1 cellular context compared by ENCODE assay signal in the genomic region with DNA sequence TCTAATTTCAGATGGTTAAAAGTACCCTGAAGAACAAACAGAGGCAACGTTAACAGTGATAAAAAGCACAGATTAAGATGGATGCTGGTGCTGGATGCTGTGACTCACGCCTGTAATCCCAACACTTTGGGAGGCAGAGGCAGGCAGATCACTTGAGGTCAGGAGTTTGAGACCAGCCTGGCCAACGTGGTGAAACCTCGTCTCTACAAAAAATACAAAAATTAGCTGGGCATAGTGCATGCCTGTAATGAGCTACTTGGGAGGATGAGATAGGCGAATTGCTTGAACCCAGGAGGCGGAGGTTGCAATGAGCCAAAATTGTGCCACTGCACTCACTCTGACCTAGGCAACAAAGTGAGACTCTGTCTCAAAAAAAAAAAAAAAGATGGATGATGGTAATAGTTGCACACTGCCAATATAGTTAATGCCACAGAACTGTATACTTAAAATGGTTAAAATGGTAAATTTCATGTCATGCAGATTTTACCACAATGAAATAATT.
A peak's percentile ranks its signal among the peaks of the same experiment; 100 is the strongest.
TF ChIP-seq lines count a peak whose summit lies in the region.

No MANE protein-coding gene starts in this region.

TF ChIP-seq in HepG2, 621 proteins besides CTCF, POLR2A, EP300 and RAD21:
- TF ChIP-seq, protein P1, sequence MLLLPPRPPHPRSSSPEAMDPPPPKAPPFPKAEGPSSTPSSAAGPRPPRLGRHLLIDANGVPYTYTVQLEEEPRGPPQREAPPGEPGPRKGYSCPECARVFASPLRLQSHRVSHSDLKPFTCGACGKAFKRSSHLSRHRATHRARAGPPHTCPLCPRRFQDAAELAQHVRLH (CRISPR knock-in tag; IDR thresholded peaks at IDR 0.05; ENCODE audit: borderline replicate concordance, low read depth), result 0 out of 2 replicates have a peak, but pooled peaks have one; percentile 9
- TF ChIP-seq ZNF274 (CRISPR knock-in tag; IDR thresholded peaks at IDR 0.05), result 0 out of 2 replicates have a peak, but pooled peaks have one; percentile 51
- TF ChIP-seq ZNF615 (CRISPR knock-in tag; IDR thresholded peaks at IDR 0.05; ENCODE audit: borderline replicate concordance), result 0 out of 2 replicates have a peak, but pooled peaks have one; percentile 33
- TF ChIP-seq, protein P2, sequence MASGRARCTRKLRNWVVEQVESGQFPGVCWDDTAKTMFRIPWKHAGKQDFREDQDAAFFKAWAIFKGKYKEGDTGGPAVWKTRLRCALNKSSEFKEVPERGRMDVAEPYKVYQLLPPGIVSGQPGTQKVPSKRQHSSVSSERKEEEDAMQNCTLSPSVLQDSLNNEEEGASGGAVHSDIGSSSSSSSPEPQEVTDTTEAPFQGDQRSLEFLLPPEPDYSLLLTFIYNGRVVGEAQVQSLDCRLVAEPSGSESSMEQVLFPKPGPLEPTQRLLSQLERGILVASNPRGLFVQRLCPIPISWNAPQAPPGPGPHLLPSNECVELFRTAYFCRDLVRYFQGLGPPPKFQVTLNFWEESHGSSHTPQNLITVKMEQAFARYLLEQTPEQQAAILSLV (CRISPR knock-in tag; IDR thresholded peaks at IDR 0.05; ENCODE audit: borderline replicate concordance), result 0 out of 2 replicates have a peak, but pooled peaks have one; percentile 44
- peak; percentile 39 for TF ChIP-seq GFI1 (CRISPR knock-in tag; IDR thresholded peaks at IDR 0.05; ENCODE audit: borderline replicate concordance)
- 0 out of 2 replicates have a peak, but pooled peaks have one; percentile 56 for TF ChIP-seq ZNF547 (CRISPR knock-in tag; IDR thresholded peaks at IDR 0.05)
- TF ChIP-seq, protein P3, sequence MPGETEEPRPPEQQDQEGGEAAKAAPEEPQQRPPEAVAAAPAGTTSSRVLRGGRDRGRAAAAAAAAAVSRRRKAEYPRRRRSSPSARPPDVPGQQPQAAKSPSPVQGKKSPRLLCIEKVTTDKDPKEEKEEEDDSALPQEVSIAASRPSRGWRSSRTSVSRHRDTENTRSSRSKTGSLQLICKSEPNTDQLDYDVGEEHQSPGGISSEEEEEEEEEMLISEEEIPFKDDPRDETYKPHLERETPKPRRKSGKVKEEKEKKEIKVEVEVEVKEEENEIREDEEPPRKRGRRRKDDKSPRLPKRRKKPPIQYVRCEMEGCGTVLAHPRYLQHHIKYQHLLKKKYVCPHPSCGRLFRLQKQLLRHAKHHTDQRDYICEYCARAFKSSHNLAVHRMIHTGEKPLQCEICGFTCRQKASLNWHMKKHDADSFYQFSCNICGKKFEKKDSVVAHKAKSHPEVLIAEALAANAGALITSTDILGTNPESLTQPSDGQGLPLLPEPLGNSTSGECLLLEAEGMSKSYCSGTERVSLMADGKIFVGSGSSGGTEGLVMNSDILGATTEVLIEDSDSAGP (CRISPR knock-in tag; IDR thresholded peaks at IDR 0.05; ENCODE audit: borderline replicate concordance), result peak; percentile 61; the same call in 1 of the 2 replicates
- peak; percentile 65 for TF ChIP-seq FOSL2 (CRISPR knock-in tag; IDR thresholded peaks at IDR 0.05)
- TF ChIP-seq, protein P4, sequence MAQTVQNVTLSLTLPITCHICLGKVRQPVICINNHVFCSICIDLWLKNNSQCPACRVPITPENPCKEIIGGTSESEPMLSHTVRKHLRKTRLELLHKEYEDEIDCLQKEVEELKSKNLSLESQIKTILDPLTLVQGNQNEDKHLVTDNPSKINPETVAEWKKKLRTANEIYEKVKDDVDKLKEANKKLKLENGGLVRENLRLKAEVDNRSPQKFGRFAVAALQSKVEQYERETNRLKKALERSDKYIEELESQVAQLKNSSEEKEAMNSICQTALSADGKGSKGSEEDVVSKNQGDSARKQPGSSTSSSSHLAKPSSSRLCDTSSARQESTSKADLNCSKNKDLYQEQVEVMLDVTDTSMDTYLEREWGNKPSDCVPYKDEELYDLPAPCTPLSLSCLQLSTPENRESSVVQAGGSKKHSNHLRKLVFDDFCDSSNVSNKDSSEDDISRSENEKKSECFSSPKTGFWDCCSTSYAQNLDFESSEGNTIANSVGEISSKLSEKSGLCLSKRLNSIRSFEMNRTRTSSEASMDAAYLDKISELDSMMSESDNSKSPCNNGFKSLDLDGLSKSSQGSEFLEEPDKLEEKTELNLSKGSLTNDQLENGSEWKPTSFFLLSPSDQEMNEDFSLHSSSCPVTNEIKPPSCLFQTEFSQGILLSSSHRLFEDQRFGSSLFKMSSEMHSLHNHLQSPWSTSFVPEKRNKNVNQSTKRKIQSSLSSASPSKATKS (CRISPR knock-in tag; IDR thresholded peaks at IDR 0.05), result 0 out of 2 replicates have a peak, but pooled peaks have one; percentile 37
- TF ChIP-seq, protein P5, sequence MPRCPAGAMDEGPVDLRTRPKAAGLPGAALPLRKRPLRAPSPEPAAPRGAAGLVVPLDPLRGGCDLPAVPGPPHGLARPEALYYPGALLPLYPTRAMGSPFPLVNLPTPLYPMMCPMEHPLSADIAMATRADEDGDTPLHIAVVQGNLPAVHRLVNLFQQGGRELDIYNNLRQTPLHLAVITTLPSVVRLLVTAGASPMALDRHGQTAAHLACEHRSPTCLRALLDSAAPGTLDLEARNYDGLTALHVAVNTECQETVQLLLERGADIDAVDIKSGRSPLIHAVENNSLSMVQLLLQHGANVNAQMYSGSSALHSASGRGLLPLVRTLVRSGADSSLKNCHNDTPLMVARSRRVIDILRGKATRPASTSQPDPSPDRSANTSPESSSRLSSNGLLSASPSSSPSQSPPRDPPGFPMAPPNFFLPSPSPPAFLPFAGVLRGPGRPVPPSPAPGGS (CRISPR knock-in tag; IDR thresholded peaks at IDR 0.05), result 0 out of 2 replicates have a peak, but pooled peaks have one; percentile 51
- 0 out of 2 replicates have a peak, but pooled peaks have one; percentile 1 for TF ChIP-seq KDM2A (CRISPR knock-in tag; IDR thresholded peaks at IDR 0.05; ENCODE audit: borderline replicate concordance, low read depth)
- TF ChIP-seq ZZZ3 (CRISPR knock-in tag; IDR thresholded peaks at IDR 0.05; ENCODE audit: borderline replicate concordance), result 0 out of 2 replicates have a peak, but pooled peaks have one; percentile 43
- 0 out of 2 replicates have a peak, but pooled peaks have one; percentile 41 for TF ChIP-seq ZIK1 (CRISPR knock-in tag; IDR thresholded peaks at IDR 0.05; ENCODE audit: borderline replicate concordance, low read depth)
